ENCODE assay signal across 20 cellular contexts in the genomic region with DNA sequence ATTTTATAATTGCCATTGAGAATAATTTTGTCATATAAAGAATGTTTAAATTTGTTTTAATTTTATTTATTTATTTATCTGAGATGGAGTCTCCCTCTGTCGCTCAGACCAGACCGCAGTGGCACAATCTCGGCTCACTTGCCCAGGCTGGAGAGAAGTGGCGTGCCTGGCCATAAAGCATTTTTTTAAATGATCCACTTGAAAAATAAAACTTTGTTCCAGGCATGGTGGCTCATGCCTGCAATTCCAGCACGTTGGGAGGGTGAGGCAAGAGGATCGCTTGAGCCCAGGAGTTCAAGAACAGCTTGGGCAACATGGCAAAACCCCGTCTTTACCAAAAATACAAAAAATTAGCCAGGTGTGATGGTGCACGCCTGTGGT. TPM values are rescaled to one million over a fixed set of nuclear protein-coding genes. Genes with fewer than 3 reads are reported as not detected.
DNase-seq lines count a peak whose midpoint lies in the region; ATAC-seq and TF ChIP-seq lines count a peak whose summit lies in the region.
"Had no signal": no experiment of that assay in that cellular context is flagged by ENCODE, and none has a peak within 500 bp of the region (broad histone marks: within the 10 kb centered on the region; RNA-seq: fewer than 3 reads in every experiment).

No MANE protein-coding gene starts in this region.

- POLR2A ChIA-PET in T-cell (lab: Charles Lee), result no interaction called here

- H3K9me3 Mint-ChIP-seq in activated CD4-positive, alpha-beta T cell treated with anti-CD3 and anti-CD28 coated beads, Interleukin-2, amount 10 ng/mL, durations not matched to agents 24 days and 14 days, result peaks cover 2% of the 10 kb centered on the region
- no peaks in the 10 kb centered on the region for H3K9me3 Mint-ChIP-seq in T-cell
- H3K9me3 Mint-ChIP-seq: stimulated activated naive CD8-positive, alpha-beta T cell treated with anti-CD3 and anti-CD28 coated beads, Interleukin-15, Interleukin-2, amounts not matched to agents 100 ng/mL and 50 ng/mL, for 24 hours had no signal

- no peaks in the 10 kb centered on the region for H3K9me3 ChIP-seq in left lung
- H3K9me3 ChIP-seq in thoracic aorta, result no peaks in the 10 kb centered on the region
- H3K9me3 ChIP-seq: body of pancreas, ovary, SJSA1, vagina had no signal

- TF ChIP-seq CTCF in left lung (IDR thresholded peaks at IDR 0.05) (no peak), thoracic aorta (IDR thresholded peaks at IDR 0.05) (no peak)

- no peaks in the 10 kb centered on the region for H3K36me3 ChIP-seq in left lung
- no peaks in the 10 kb centered on the region for H3K36me3 ChIP-seq in thoracic aorta
- H3K36me3 ChIP-seq: ovary, SJSA1, vagina had no signal

- ATAC-seq in T-cell (replicated peaks in 1 of 4) (no peak), left lung (no peak), thoracic aorta (ENCODE audit: insufficient number of reproducible peaks, low FRiP score, low read depth) (no peak), GM19324 (IDR thresholded peaks at IDR 0.05; ENCODE audit: low FRiP score, unreplicated experiment) (no peak)

- H3K27ac ChIP-seq in left lung, result peak overlapping the region; percentile 33 to 56
- peak overlapping the region; percentile 61 to 67 for H3K27ac ChIP-seq in thoracic aorta
- H3K27ac ChIP-seq: ovary, SJSA1, vagina had no signal

- intact Hi-C loops in activated CD4-positive, alpha-beta T cell treated with anti-CD3 and anti-CD28 coated beads, Interleukin-2, amount 10 ng/mL, durations not matched to agents 24 days and 14 days (cut with micrococcal nuclease), result no loop called here
- intact Hi-C loops in left lung (cut with DNase I), result no loop called here

- H3K36me3 Mint-ChIP-seq in activated CD4-positive, alpha-beta T cell treated with anti-CD3 and anti-CD28 coated beads, Interleukin-2, amount 10 ng/mL, durations not matched to agents 24 days and 14 days (ENCODE audit: low read depth), result peaks cover 13% of the 10 kb centered on the region
- H3K36me3 Mint-ChIP-seq in T-cell, result peaks cover 1% of the 10 kb centered on the region
- H3K36me3 Mint-ChIP-seq: naive B cell had no signal

- no peak overlapping the region for H3K4me3 ChIP-seq in left lung
- no peak overlapping the region for H3K4me3 ChIP-seq in thoracic aorta
- H3K4me3 ChIP-seq: body of pancreas, ovary, SJSA1, vagina had no signal

- peak overlapping the region; percentile 45 for H3K27ac Mint-ChIP-seq in activated CD4-positive, alpha-beta T cell treated with anti-CD3 and anti-CD28 coated beads, Interleukin-2, amount 10 ng/mL, durations not matched to agents 24 days and 14 days
- H3K27ac Mint-ChIP-seq in T-cell, result peak overlapping the region; percentile 63 to 88
- H3K27ac Mint-ChIP-seq: activated naive CD8-positive, alpha-beta T cell treated with anti-CD3 and anti-CD28 coated beads for 36 hours had no signal

- H3K4me1 ChIP-seq in left lung, result peaks cover 4 to 50% of the 10 kb centered on the region in 2 donors
- peaks cover 20 to 61% of the 10 kb centered on the region in 2 donors for H3K4me1 ChIP-seq in thoracic aorta (ENCODE audit: control insufficient read depth in 1 of 2, low read depth in 2 of 2)

- DNase-seq in activated CD4-positive, alpha-beta T cell treated with anti-CD3 and anti-CD28 coated beads, Interleukin-2, amount 10 ng/mL, durations not matched to agents 24 days and 14 days, result no peak
- no peak for DNase-seq in activated CD4-positive, alpha-beta T cell treated with anti-CD3 and anti-CD28 coated beads for 48 hours
- no peak for DNase-seq in T-cell
- DNase-seq in left lung, result no peak
- no peak for DNase-seq in thoracic aorta (ENCODE audit: low spot score)
- no peak for DNase-seq in SW480 (ENCODE audit: low spot score)
- DNase-seq in pons (ENCODE audit: low spot score), result no peak
- DNase-seq: activated CD8-positive, alpha-beta memory T cell treated with anti-CD3 and anti-CD28 coated beads for 24 hours; activated naive CD8-positive, alpha-beta T cell treated with anti-CD3 and anti-CD28 coated beads for 36 hours; naive B cell; NCI-H2107; NCI-H524 treated with DMSO at 0.1 percent for 48 hours; ovary; T1000 had no signal

- no peak overlapping the region for H3K4me3 Mint-ChIP-seq in activated CD4-positive, alpha-beta T cell treated with anti-CD3 and anti-CD28 coated beads, Interleukin-2, amount 10 ng/mL, durations not matched to agents 24 days and 14 days
- no peak overlapping the region for H3K4me3 Mint-ChIP-seq in T-cell
- H3K4me3 Mint-ChIP-seq: activated naive CD8-positive, alpha-beta T cell treated with anti-CD3 and anti-CD28 coated beads for 36 hours; stimulated activated naive CD8-positive, alpha-beta T cell treated with anti-CD3 and anti-CD28 coated beads, Interleukin-15, Interleukin-2, amounts not matched to agents 100 ng/mL and 50 ng/mL, for 24 hours had no signal

- CTCF ChIA-PET in T-cell (lab: Charles Lee), result no interaction called here

- peaks cover 52% of the 10 kb centered on the region for H3K4me1 Mint-ChIP-seq in activated CD4-positive, alpha-beta T cell treated with anti-CD3 and anti-CD28 coated beads, Interleukin-2, amount 10 ng/mL, durations not matched to agents 24 days and 14 days
- peaks cover 55 to 77% (median 60%) of the 10 kb centered on the region in 3 donors for H3K4me1 Mint-ChIP-seq in T-cell

- no peaks in the 10 kb centered on the region for H3K27me3 ChIP-seq in left lung
- no peaks in the 10 kb centered on the region for H3K27me3 ChIP-seq in thoracic aorta (replicated peaks; ENCODE audit: insufficient read depth)
- H3K27me3 ChIP-seq: body of pancreas, ovary, SJSA1, vagina had no signal

- peaks cover 5% of the 10 kb centered on the region for H3K27me3 Mint-ChIP-seq in activated CD4-positive, alpha-beta T cell treated with anti-CD3 and anti-CD28 coated beads, Interleukin-2, amount 10 ng/mL, durations not matched to agents 24 days and 14 days
- peaks cover 1 to 3% of the 10 kb centered on the region in 2 donors for H3K27me3 Mint-ChIP-seq in T-cell

RNA-seq across cellular contexts. Expression of gene SIT1, which starts 2.1 kb away (rescaled TPM):
- 80.4 and 81.8 TPM in 2 replicates for total RNA-seq in activated CD4-positive, alpha-beta T cell treated with anti-CD3 and anti-CD28 coated beads, Interleukin-2, amount 10 ng/mL, durations not matched to agents 24 days and 14 days
- 10 to 100 TPM; 34.9 to 57.1 (median 51.9) TPM for total RNA-seq in T-cell
- total RNA-seq in left lung, result 1 to 10 TPM in 1 of 2 donors, under 1 TPM in 1; 0.99 to 2.4 TPM
- total RNA-seq in thoracic aorta, result under 1 TPM in 1 of 2 donors, not detected in 1; 0.68 TPM
- total RNA-seq: Daoy, SJSA1 had no signal

RNA-seq across cellular contexts. Expression of gene RMRP, which starts 5.0 kb away (rescaled TPM):
- 5,949 and 6,301 TPM in 2 replicates for total RNA-seq in activated CD4-positive, alpha-beta T cell treated with anti-CD3 and anti-CD28 coated beads, Interleukin-2, amount 10 ng/mL, durations not matched to agents 24 days and 14 days
- total RNA-seq in T-cell, result over 10,000 TPM; 10,537 to 37,987 (median 30,491) TPM
- over 10,000 TPM; 27,227 to 27,465 TPM for total RNA-seq in left lung
- total RNA-seq in thoracic aorta, result 1,000 to 10,000 TPM; 1,550 to 5,543 TPM

RNA-seq across cellular contexts. Expression of gene CCDC107, which starts 5.3 kb away (rescaled TPM):
- total RNA-seq in activated CD4-positive, alpha-beta T cell treated with anti-CD3 and anti-CD28 coated beads, Interleukin-2, amount 10 ng/mL, durations not matched to agents 24 days and 14 days, result 20.8 and 21.8 TPM in 2 replicates
- total RNA-seq in T-cell (10 to 100 TPM; 17.7 to 29.8 (median 27.5) TPM), left lung (10 to 100 TPM; 24.7 to 25.6 TPM), thoracic aorta (10 to 100 TPM; 75.2 to 92.2 TPM)

RNA-seq across cellular contexts. Expression of gene ARHGEF39, which starts 12.2 kb away (rescaled TPM):
- 9.9 and 10.8 TPM in 2 replicates for total RNA-seq in activated CD4-positive, alpha-beta T cell treated with anti-CD3 and anti-CD28 coated beads, Interleukin-2, amount 10 ng/mL, durations not matched to agents 24 days and 14 days
- total RNA-seq in T-cell, result 1 to 10 TPM in 2 of 5 donors, under 1 TPM in 3; 0.12 to 1.3 (median 0.57) TPM
- 1 to 10 TPM; 1.5 to 3.1 TPM for total RNA-seq in left lung
- 1 to 10 TPM in 1 of 2 donors, under 1 TPM in 1; 0.54 to 1.2 TPM for total RNA-seq in thoracic aorta

RNA-seq across cellular contexts. Expression of gene CA9, which starts 20.9 kb away (rescaled TPM):
- total RNA-seq in activated CD4-positive, alpha-beta T cell treated with anti-CD3 and anti-CD28 coated beads, Interleukin-2, amount 10 ng/mL, durations not matched to agents 24 days and 14 days, result 0.52 and 0.82 TPM in 2 replicates
- total RNA-seq in T-cell (under 1 TPM in 2 of 5 donors, not detected in 3; 0.19 to 0.46 TPM), left lung (under 1 TPM in 1 of 2 donors, not detected in 1; 0.26 TPM), thoracic aorta (10 to 100 TPM in 1 of 2 donors, not detected in 1; 10.7 TPM)
- total RNA-seq: Daoy, SJSA1 had no signal

Comparison
In these comparisons a context has a peak if more than half of its experiments do, and no peak if none do; other contexts are left out.
1. RNA of gene SIT1, which starts 2.1 kb away (total RNA-seq): 80.4 to 81.8 TPM in activated CD4-positive, alpha-beta T cell treated with anti-CD3 and anti-CD28 coated beads, Interleukin-2, amount 10 ng/mL, durations not matched to agents 24 days and 14 days and 34.9 to 57.1 TPM in T-cell; 0.99 to 2.4 TPM in left lung and 0.68 TPM in thoracic aorta; every median in the first group is over 10 times any median in the second.